15 cellular contexts compared by ENCODE assay signal in the genomic region with DNA sequence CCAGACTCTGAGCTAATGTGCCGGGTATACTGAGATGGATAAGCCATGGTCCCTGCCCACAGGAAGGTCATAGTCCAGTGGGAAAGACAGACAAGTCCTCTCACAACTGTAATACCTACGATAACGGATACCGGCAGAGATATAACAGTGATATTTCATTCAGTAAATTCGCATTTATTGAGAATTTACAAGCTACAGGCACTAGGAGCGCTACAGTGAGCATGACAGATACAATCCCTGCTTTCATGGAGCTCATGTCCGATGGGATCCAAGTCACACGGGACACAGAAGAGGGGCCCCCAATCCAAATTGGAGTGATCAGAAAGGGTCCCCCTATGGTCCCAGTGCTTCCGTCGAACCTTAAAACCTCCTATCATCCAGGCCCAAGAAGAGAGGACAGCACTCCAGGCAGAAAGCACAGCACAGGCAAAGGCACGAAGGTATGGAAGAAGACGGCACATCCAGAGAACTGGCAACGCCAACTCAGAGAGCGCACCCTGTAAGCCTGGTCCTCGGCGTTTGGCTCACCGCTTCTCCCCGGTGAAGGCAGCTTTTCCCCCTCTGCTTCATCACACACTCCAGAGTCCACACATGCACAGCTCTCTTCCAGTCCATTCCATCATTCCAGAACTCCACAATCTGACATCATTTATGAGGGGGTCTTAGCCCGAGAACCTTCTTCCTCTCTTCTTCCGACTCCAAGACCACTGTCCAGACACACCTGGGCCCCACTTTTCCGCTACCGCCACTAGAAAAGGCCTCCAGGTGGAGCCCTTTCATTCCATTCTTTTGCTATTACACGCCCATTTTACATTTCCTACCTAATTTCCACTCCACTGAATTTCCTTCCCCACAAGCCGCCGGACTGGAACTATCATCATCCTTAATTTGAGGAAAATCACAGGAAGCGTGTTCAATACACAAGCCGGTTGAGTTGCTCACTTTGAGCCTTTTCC. TPM values are rescaled to one million over a fixed set of nuclear protein-coding genes. Genes with fewer than 3 reads are reported as not detected.
DNase-seq lines count a peak whose midpoint lies in the region; ATAC-seq, FAIRE-seq and TF ChIP-seq lines count a peak whose summit lies in the region.
"Had no signal": no experiment of that assay in that cellular context is flagged by ENCODE, and none has a peak within 500 bp of the region (broad histone marks: within the 10 kb centered on the region; RNA-seq: fewer than 3 reads in every experiment).

No MANE protein-coding gene starts in this region.

- H3K27me3 Mint-ChIP-seq in endodermal cell (ENCODE audit: insufficient read depth), result peaks cover 85% of the 10 kb centered on the region

- intact Hi-C loops in HepG2 (cut with micrococcal nuclease; ENCODE audit: unreplicated experiment), result loop anchor here (2.0 kb wide), 1 partner anchor 68 kb away; no protein-coding TSS in a partner anchor
- intact Hi-C loops in right lobe of liver (cut with DNase I), result no loop called here

- peaks cover 5% of the 10 kb centered on the region for H3K4me1 Mint-ChIP-seq in endodermal cell
- H3K4me1 Mint-ChIP-seq: activated CD8-positive, alpha-beta memory T cell treated with anti-CD3 and anti-CD28 coated beads, Interleukin-2, amount 10 ng/mL, durations not matched to agents 7 days and 5 days; activated naive CD8-positive, alpha-beta T cell treated with anti-CD3 and anti-CD28 coated beads, Interleukin-2, amount 10 ng/mL, durations not matched to agents 7 days and 5 days had no signal

- H3K79me2 ChIP-seq in HepG2 (ENCODE audit: insufficient read depth, low read length), result no peaks in the 10 kb centered on the region

- no peak overlapping the region for H3K4me3 ChIP-seq in HepG2 (replicated peaks in 1 of 3; ENCODE audit: insufficient read depth in 1 of 3, low read depth in 2 of 3, low read length in 3 of 3)
- H3K4me3 ChIP-seq in right lobe of liver, result no peak overlapping the region
- no peak overlapping the region for H3K4me3 ChIP-seq in endodermal cell (ENCODE audit: low read length)
- no peak overlapping the region for H3K4me3 ChIP-seq in effector memory CD4-positive, alpha-beta T cell (ENCODE audit: insufficient read depth, low read depth, low read length, poor library complexity, severe bottlenecking)
- H3K4me3 ChIP-seq: prostate gland had no signal

- no peak overlapping the region for H3K27ac ChIP-seq in HepG2 (ENCODE audit: extremely low read length, insufficient read depth, low read length)
- no peak overlapping the region for H3K27ac ChIP-seq in right lobe of liver
- H3K27ac ChIP-seq in endodermal cell (ENCODE audit: low read depth, low read length), result no peak overlapping the region
- no peak overlapping the region for H3K27ac ChIP-seq in effector memory CD4-positive, alpha-beta T cell (ENCODE audit: insufficient read depth, low read length, poor library complexity, severe bottlenecking)
- H3K27ac ChIP-seq: KMS-11, prostate gland had no signal

- H3K9me3 Mint-ChIP-seq in endodermal cell, result no peaks in the 10 kb centered on the region

- POLR2A ChIA-PET in HepG2 (lab: Yijun Ruan, JAX), result no interaction called here

- H3K9ac ChIP-seq in HepG2 (ENCODE audit: insufficient read depth, low read depth, low read length) (no peak overlapping the region), endodermal cell (ENCODE audit: extremely low read depth, low read length, poor library complexity, severe bottlenecking) (no peak overlapping the region)
- H3K9ac ChIP-seq: KMS-11 had no signal

- BruUV-seq in HepG2 (replicated peaks; lab: Mats Ljungman, UMichigan), result no TSS peak

- H3K4me1 ChIP-seq in HepG2 (ENCODE audit: insufficient read depth, low read length), result peaks cover 5% of the 10 kb centered on the region; the same call in 1 of the 2 replicates
- H3K4me1 ChIP-seq in right lobe of liver, result no peaks in the 10 kb centered on the region
- H3K4me1 ChIP-seq in endodermal cell (ENCODE audit: control insufficient read depth, insufficient read depth, low read length), result no peaks in the 10 kb centered on the region
- no peaks in the 10 kb centered on the region for H3K4me1 ChIP-seq in effector memory CD4-positive, alpha-beta T cell (ENCODE audit: control insufficient read depth, insufficient read depth, low read length, poor library complexity, severe bottlenecking)
- H3K4me1 ChIP-seq: prostate gland had no signal

- no peak overlapping the region for H3K27ac Mint-ChIP-seq in endodermal cell
- H3K27ac Mint-ChIP-seq: activated CD8-positive, alpha-beta memory T cell treated with anti-CD3 and anti-CD28 coated beads, Interleukin-2, amount 10 ng/mL, durations not matched to agents 7 days and 5 days; activated naive CD8-positive, alpha-beta T cell treated with anti-CD3 and anti-CD28 coated beads, Interleukin-2, amount 10 ng/mL, durations not matched to agents 7 days and 5 days had no signal

- H3K9me3 ChIP-seq in HepG2 (ENCODE audit: low read length), result no peaks in the 10 kb centered on the region
- H3K9me3 ChIP-seq in right lobe of liver, result no peaks in the 10 kb centered on the region
- H3K9me3 ChIP-seq in endodermal cell (ENCODE audit: control insufficient read depth, low read length), result no peaks in the 10 kb centered on the region
- no peaks in the 10 kb centered on the region for H3K9me3 ChIP-seq in effector memory CD4-positive, alpha-beta T cell (ENCODE audit: control insufficient read depth, low read length)
- H3K9me3 ChIP-seq: prostate gland had no signal

- CTCF ChIA-PET in HepG2 (lab: Yijun Ruan, JAX; ENCODE audit: low intra/inter-chr PET ratio, low total read pairs), result interaction anchor here (0.8 kb wide), 1 partner anchor 128 kb away, joined by 3 read pairs; no protein-coding TSS in a partner anchor

- TF ChIP-seq RAD21 in HepG2 (CRISPR knock-in tag; IDR thresholded peaks at IDR 0.05), result no peak

- no peak for TF ChIP-seq POLR2A in HepG2 (IDR thresholded peaks at IDR 0.05; ENCODE audit: insufficient read depth in 1 of 2, low read depth in 2 of 2, low read length in 2 of 2)
- no peak for TF ChIP-seq POLR2A in right lobe of liver (IDR thresholded peaks at IDR 0.05)

- WGBS in HepG2 (ENCODE audit: low lambda C conversion rate), result 50% methylated on average over 26 of the region's 27 CpGs
- 41% methylated on average over 19 of the region's 27 CpGs for WGBS in right lobe of liver (ENCODE audit: insufficient coverage, low coverage, low lambda C conversion rate, missing lambda C conversion rate)
- WGBS in endodermal cell (ENCODE audit: insufficient coverage in 1 of 2, insufficient read length in 1 of 2), 2 experiments, result 74 to 78% methylated on average over 25 to 27 of the region's 27 CpGs

- no peak for FAIRE-seq in HepG2 (lab: Jason Lieb, UNC)

- H3K36me3 ChIP-seq in HepG2 (replicated peaks in 1 of 2; ENCODE audit: control insufficient read depth in 1 of 2, insufficient read depth in 2 of 2, low read length in 2 of 2) (no peaks in the 10 kb centered on the region), right lobe of liver (no peaks in the 10 kb centered on the region), endodermal cell (ENCODE audit: control insufficient read depth, insufficient read depth, low read length) (no peaks in the 10 kb centered on the region)
- no peaks in the 10 kb centered on the region for H3K36me3 ChIP-seq in effector memory CD4-positive, alpha-beta T cell (ENCODE audit: control insufficient read depth, insufficient read depth, low read length)
- H3K36me3 ChIP-seq: prostate gland had no signal

- H4K20me1 ChIP-seq in HepG2 (ENCODE audit: insufficient read depth, low read length), result no peaks in the 10 kb centered on the region

- in situ Hi-C loops in HepG2 (cut with HindIII; ENCODE audit: extremely low pct_ligation_motif_present, low pct_unique_long_range_greater_than_20kb), result loop anchor here (5.0 kb wide), 1 partner anchor 67 kb away; no protein-coding TSS in a partner anchor

- TF ChIP-seq EP300 in HepG2 (IDR thresholded peaks at IDR 0.05; ENCODE audit: low read depth in 2 of 2, low read length in 2 of 2), result no peak
- no peak for TF ChIP-seq EP300 in HepG2 (CRISPR knock-in tag; IDR thresholded peaks at IDR 0.05; ENCODE audit: borderline replicate concordance)

- no peak overlapping the region for H2AFZ ChIP-seq in HepG2 (ENCODE audit: low read length)

- H3K27me3 ChIP-seq in HepG2 (ENCODE audit: control insufficient read depth in 1 of 2, insufficient read depth in 2 of 2, low read length in 2 of 2) (peaks cover 0 to 32% of the 10 kb centered on the region in 2 experiments; a peak in 2 of 5 replicates), right lobe of liver (no peaks in the 10 kb centered on the region), endodermal cell (ENCODE audit: control insufficient read depth, insufficient read depth, low read length, poor library complexity, severe bottlenecking) (peaks cover 71% of the 10 kb centered on the region)
- H3K27me3 ChIP-seq in effector memory CD4-positive, alpha-beta T cell (replicated peaks; ENCODE audit: control insufficient read depth, insufficient read depth, low read length, poor library complexity, severe bottlenecking), result no peaks in the 10 kb centered on the region

- H3K4me3 Mint-ChIP-seq in endodermal cell, result no peak overlapping the region
- H3K4me3 Mint-ChIP-seq: activated CD8-positive, alpha-beta memory T cell treated with anti-CD3 and anti-CD28 coated beads, Interleukin-2, amount 10 ng/mL, durations not matched to agents 7 days and 5 days; activated naive CD8-positive, alpha-beta T cell treated with anti-CD3 and anti-CD28 coated beads, Interleukin-2, amount 10 ng/mL, durations not matched to agents 7 days and 5 days had no signal

- ATAC-seq in HepG2, result peak; percentile 72
- ATAC-seq in right lobe of liver, result no peak
- ATAC-seq: activated CD8-positive, alpha-beta memory T cell treated with anti-CD3 and anti-CD28 coated beads, Interleukin-2, amount 10 ng/mL, durations not matched to agents 7 days and 5 days had no signal

- H3K36me3 Mint-ChIP-seq in endodermal cell (ENCODE audit: low read depth), result no peaks in the 10 kb centered on the region
- H3K36me3 Mint-ChIP-seq: activated CD8-positive, alpha-beta memory T cell treated with anti-CD3 and anti-CD28 coated beads, Interleukin-2, amount 10 ng/mL, durations not matched to agents 7 days and 5 days; activated naive CD8-positive, alpha-beta T cell treated with anti-CD3 and anti-CD28 coated beads, Interleukin-2, amount 10 ng/mL, durations not matched to agents 7 days and 5 days had no signal

- H3K4me2 ChIP-seq in HepG2 (ENCODE audit: low read depth, low read length), result no peak overlapping the region
- H3K4me2 ChIP-seq: KMS-11 had no signal

- no peak; the same call in 1 of the 2 replicates for TF ChIP-seq CTCF in HepG2 (CRISPR knock-in tag; IDR thresholded peaks at IDR 0.05)
- TF ChIP-seq CTCF in right lobe of liver (IDR thresholded peaks at IDR 0.05), result no peak
- TF ChIP-seq CTCF in endodermal cell (conservative IDR thresholded peaks at IDR 0.05), result peak; percentile 82

- DNase-seq in HepG2 (ENCODE audit: low spot score) (peak; percentile 2), right lobe of liver (no peak), NCI-H748 (lab: John Stamatoyannopoulos, UW; ENCODE audit: unreplicated experiment) (peak; percentile 33), endodermal cell (peak; percentile 81), CD1c-positive myeloid dendritic cell (ENCODE audit: extremely low spot score) (no peak), NCI-H2081 (lab: John Stamatoyannopoulos, UW) (no peak)
- no peak for DNase-seq in effector memory CD4-positive, alpha-beta T cell
- DNase-seq in stimulated activated CD4-positive, alpha-beta T cell treated with anti-CD3 and anti-CD28 coated beads, Interleukin-4, amount 100 ng/mL, for 1 hour, result no peak
- DNase-seq: activated CD8-positive, alpha-beta memory T cell treated with anti-CD3 and anti-CD28 coated beads, Interleukin-2, amount 10 ng/mL, durations not matched to agents 7 days and 5 days; activated naive CD8-positive, alpha-beta T cell treated with anti-CD3 and anti-CD28 coated beads, Interleukin-2, amount 10 ng/mL, durations not matched to agents 7 days and 5 days; cortex of kidney; NCI-H446 had no signal

RNA-seq across cellular contexts. Expression of a gene that starts 47.8 kb away (rescaled TPM):
- not detected in 2 replicates for total RNA-seq in HepG2 (2016; rRNA removed; fragmentation: Illumina TruSeq; extraction: Trizol)
- not detected in 2 replicates for total RNA-seq in HepG2 (2016; cell fraction: cytosol; rRNA removed; fragmentation: Illumina TruSeq; extraction: Trizol; ENCODE audit: low read depth)
- not detected in 2 replicates for total RNA-seq in HepG2 (2016; cell fraction: insoluble cytoplasmic fraction; rRNA removed; fragmentation: Illumina TruSeq; extraction: Trizol)
- total RNA-seq in HepG2 (2016; cell fraction: membrane; rRNA removed; fragmentation: Illumina TruSeq; extraction: Trizol), result not detected in 2 replicates
- total RNA-seq in HepG2 (2016; cell fraction: nucleus; rRNA removed; fragmentation: Illumina TruSeq; extraction: Trizol), result not detected in 2 replicates
- not detected in 2 replicates for polyA plus RNA-seq in HepG2 (2011; rRNA removed)
- polyA plus RNA-seq in HepG2 (2011; cell fraction: cytosol; rRNA removed), result not detected in 2 replicates
- polyA plus RNA-seq in HepG2 (2011; cell fraction: nucleus; rRNA removed), result not detected in 2 replicates
- polyA plus RNA-seq in HepG2 (2012), result not detected in 2 replicates
- not detected in 2 replicates for polyA plus RNA-seq in HepG2 (2016; cell fraction: cytosol; fragmentation: Illumina TruSeq; extraction: Trizol; ENCODE audit: low read depth)
- polyA plus RNA-seq in HepG2 (2016; cell fraction: insoluble cytoplasmic fraction; fragmentation: Illumina TruSeq; extraction: Trizol; ENCODE audit: low read depth), result not detected in 2 replicates
- polyA plus RNA-seq in HepG2 (2016; cell fraction: membrane; fragmentation: Illumina TruSeq; extraction: Trizol; ENCODE audit: low read depth), result not detected in 2 replicates
- not detected in 2 replicates for polyA plus RNA-seq in HepG2 (2016; cell fraction: nucleus; fragmentation: Illumina TruSeq; extraction: Trizol; ENCODE audit: insufficient read depth, low read depth)
- polyA minus RNA-seq in HepG2 (2011; rRNA and poly(A)+ RNA removed; ENCODE audit: low replicate concordance), result not detected in 2 replicates
- polyA minus RNA-seq in HepG2 (2011; cell fraction: cytosol; rRNA and poly(A)+ RNA removed), result not detected in 2 replicates
- polyA minus RNA-seq in HepG2 (2011; cell fraction: nucleus; rRNA and poly(A)+ RNA removed), result not detected in 2 replicates
- total RNA-seq in right lobe of liver, result under 1 TPM in 1 of 6 experiments, not detected in 5; 0.18 TPM
- not detected for total RNA-seq in endodermal cell
- polyA plus RNA-seq in endodermal cell (2013, experiment 1 of 2), result not detected
- polyA plus RNA-seq in endodermal cell (2013, experiment 2 of 2), result not detected
- total RNA-seq: activated CD8-positive, alpha-beta memory T cell treated with anti-CD3 and anti-CD28 coated beads, Interleukin-2, amount 10 ng/mL, durations not matched to agents 7 days and 5 days; activated naive CD8-positive, alpha-beta T cell treated with anti-CD3 and anti-CD28 coated beads, Interleukin-2, amount 10 ng/mL, durations not matched to agents 7 days and 5 days; prostate gland; ureter had no signal

RNA-seq across cellular contexts. Expression of a gene that starts 54.5 kb away (rescaled TPM):
- total RNA-seq in HepG2 (2016; rRNA removed; fragmentation: Illumina TruSeq; extraction: Trizol), result 102 and 138 TPM in 2 replicates
- total RNA-seq in HepG2 (2016; cell fraction: cytosol; rRNA removed; fragmentation: Illumina TruSeq; extraction: Trizol; ENCODE audit: low read depth), result 28.5 and 30.6 TPM in 2 replicates
- 105 and 133 TPM in 2 replicates for total RNA-seq in HepG2 (2016; cell fraction: insoluble cytoplasmic fraction; rRNA removed; fragmentation: Illumina TruSeq; extraction: Trizol)
- total RNA-seq in HepG2 (2016; cell fraction: membrane; rRNA removed; fragmentation: Illumina TruSeq; extraction: Trizol), result 30.1 and 35.1 TPM in 2 replicates
- 41.3 and 49.6 TPM in 2 replicates for total RNA-seq in HepG2 (2016; cell fraction: nucleus; rRNA removed; fragmentation: Illumina TruSeq; extraction: Trizol)
- 81.2 and 108 TPM in 2 replicates for polyA plus RNA-seq in HepG2 (2011; rRNA removed)
- 60.2 and 68.1 TPM in 2 replicates for polyA plus RNA-seq in HepG2 (2011; cell fraction: cytosol; rRNA removed)
- 40.4 and 52.4 TPM in 2 replicates for polyA plus RNA-seq in HepG2 (2011; cell fraction: nucleus; rRNA removed)
- 92.4 and 114 TPM in 2 replicates for polyA plus RNA-seq in HepG2 (2012)
- 18.3 and 21.0 TPM in 2 replicates for polyA plus RNA-seq in HepG2 (2016; cell fraction: cytosol; fragmentation: Illumina TruSeq; extraction: Trizol; ENCODE audit: low read depth)
- 135 and 142 TPM in 2 replicates for polyA plus RNA-seq in HepG2 (2016; cell fraction: insoluble cytoplasmic fraction; fragmentation: Illumina TruSeq; extraction: Trizol; ENCODE audit: low read depth)
- polyA plus RNA-seq in HepG2 (2016; cell fraction: membrane; fragmentation: Illumina TruSeq; extraction: Trizol; ENCODE audit: low read depth), result 21.5 and 28.1 TPM in 2 replicates
- 59.9 and 72.8 TPM in 2 replicates for polyA plus RNA-seq in HepG2 (2016; cell fraction: nucleus; fragmentation: Illumina TruSeq; extraction: Trizol; ENCODE audit: insufficient read depth, low read depth)
- polyA minus RNA-seq in HepG2 (2011; rRNA and poly(A)+ RNA removed; ENCODE audit: low replicate concordance), result 39.6 and 69.8 TPM in 2 replicates
- 71.8 and 90.7 TPM in 2 replicates for polyA minus RNA-seq in HepG2 (2011; cell fraction: cytosol; rRNA and poly(A)+ RNA removed)
- polyA minus RNA-seq in HepG2 (2011; cell fraction: nucleus; rRNA and poly(A)+ RNA removed), result 41.1 and 59.3 TPM in 2 replicates
- total RNA-seq in right lobe of liver, result 100 to 1,000 TPM; 118 to 356 (median 173) TPM
- 10 to 100 TPM; 35.1 to 36.5 TPM for total RNA-seq in endodermal cell
- polyA plus RNA-seq in endodermal cell (2013, experiment 1 of 2), result 39.7 TPM
- polyA plus RNA-seq in endodermal cell (2013, experiment 2 of 2), result 35.5 TPM

Comparison
In these comparisons a context has a peak if more than half of its experiments do, and no peak if none do; other contexts are left out.
1. DNase-seq: peak in HepG2 (single experiment), NCI-H748 (single experiment) and endodermal cell (single experiment); none in right lobe of liver (0 of 3), effector memory CD4-positive, alpha-beta T cell (0 of 3), stimulated activated CD4-positive, alpha-beta T cell treated with anti-CD3 and anti-CD28 coated beads, Interleukin-4, amount 100 ng/mL, for 1 hour (single experiment), CD1c-positive myeloid dendritic cell (single experiment) and NCI-H2081 (0 of 2).